ENCODE assay signal across 15 cellular contexts in genomic region chr3:131735544-131735943, GRCh38.
DNase-seq lines count a peak whose midpoint lies in the region; ATAC-seq and TF ChIP-seq lines count a peak whose summit lies in the region.
"Had no signal": no experiment of that assay in that cellular context is flagged by ENCODE, and none has a peak within 500 bp of the region (broad histone marks: within the 10 kb centered on the region; RNA-seq: fewer than 3 reads in every experiment).

No MANE protein-coding gene starts in this region.

- CTCF ChIA-PET in HEK293 (lab: Yijun Ruan, JAX) (no interaction called here), WTC11 (lab: Charles Lee) (no interaction called here)

- no peaks in the 10 kb centered on the region for H3K27me3 Mint-ChIP-seq in WTC11 (ENCODE audit: low read depth)

- H3K36me3 Mint-ChIP-seq in WTC11 = no peaks in the 10 kb centered on the region
- H3K36me3 Mint-ChIP-seq: CD4-positive, alpha-beta memory T cell had no signal

- no peaks in the 10 kb centered on the region for H3K9me3 ChIP-seq in HEK293 (ENCODE audit: control insufficient read depth, insufficient read depth, low read depth, low read length)
- no peaks in the 10 kb centered on the region for H3K9me3 ChIP-seq in smooth muscle cell (replicated peaks; ENCODE audit: low read depth)
- H3K9me3 ChIP-seq: A549, BE2C had no signal

- no peak overlapping the region for H3K27ac Mint-ChIP-seq in WTC11
- H3K27ac Mint-ChIP-seq: CD4-positive, alpha-beta memory T cell had no signal

- ATAC-seq in WTC11 = no peak
- ATAC-seq: A549 had no signal

- peaks cover 13% of the 10 kb centered on the region for H3K4me1 Mint-ChIP-seq in WTC11
- H3K4me1 Mint-ChIP-seq: CD4-positive, alpha-beta memory T cell had no signal

- H3K79me2 ChIP-seq in smooth muscle cell (ENCODE audit: low read depth) = no peaks in the 10 kb centered on the region

- peak overlapping the region; percentile 40 for H3K9ac ChIP-seq in smooth muscle cell (ENCODE audit: low read depth)
- H3K9ac ChIP-seq: KMS-11 had no signal

- H3F3A ChIP-seq in smooth muscle cell (ENCODE audit: low read depth) = peaks cover 5% of the 10 kb centered on the region

- H3K4me3 ChIP-seq in HEK293 (ENCODE audit: low read depth, low read length) (no peak overlapping the region), smooth muscle cell (no peak overlapping the region)
- H3K4me3 ChIP-seq: A549 had no signal

- H2AFZ ChIP-seq in smooth muscle cell (ENCODE audit: low read depth) = no peak overlapping the region

- H3K27ac ChIP-seq in HEK293 (ENCODE audit: extremely low read depth, low read depth, low read length) (no peak overlapping the region), VCaP (peak overlapping the region; percentile 44), smooth muscle cell (ENCODE audit: low read depth) (peak overlapping the region; percentile 83)
- H3K27ac ChIP-seq: A549, C4-2B, HL-60, KMS-11 had no signal

- POLR2A ChIA-PET in HEK293 (lab: Yijun Ruan, JAX) = no interaction called here
- POLR2A ChIA-PET in WTC11 (lab: Charles Lee) = no interaction called here

- no peaks in the 10 kb centered on the region for H3K36me3 ChIP-seq in HEK293 (ENCODE audit: control insufficient read depth in 2 of 2, insufficient read depth in 1 of 2, low read length in 2 of 2)
- no peaks in the 10 kb centered on the region for H3K36me3 ChIP-seq in smooth muscle cell (ENCODE audit: low read depth)
- H3K36me3 ChIP-seq: BE2C had no signal

- H3K4me2 ChIP-seq in smooth muscle cell = peak overlapping the region; percentile 47
- H3K4me2 ChIP-seq: A549, KMS-11 had no signal

- DNase-seq in DMS79 treated with DMSO at 0.1 percent for 48 hours (lab: John Stamatoyannopoulos, UW) (peak; percentile 72), smooth muscle cell (lab: John Stamatoyannopoulos, UW; ENCODE audit: unreplicated experiment) (no peak), WTC11 (ENCODE audit: low spot score) (no peak)
- DNase-seq in activated CD4-positive, CD25-positive, alpha-beta regulatory T cell treated with anti-CD3 and anti-CD28 coated beads, Interleukin-2, amount 50 U/mL, for 72 hours = no peak
- DNase-seq: BE2C; CD4-positive, alpha-beta memory T cell; GOT3; H9; IMR-90 had no signal

- no peaks in the 10 kb centered on the region for H3K27me3 ChIP-seq in smooth muscle cell (ENCODE audit: low read depth)
- H3K27me3 ChIP-seq: BE2C had no signal

- H3K4me1 ChIP-seq in HEK293 (ENCODE audit: control insufficient read depth, insufficient read depth, low read length) (no peaks in the 10 kb centered on the region), smooth muscle cell (ENCODE audit: low read depth) (no peaks in the 10 kb centered on the region)
- H3K4me1 ChIP-seq: A549 had no signal

- H3K4me3 Mint-ChIP-seq in WTC11 = no peak overlapping the region
- H3K4me3 Mint-ChIP-seq: CD4-positive, alpha-beta memory T cell; H9 had no signal

- H4K20me1 ChIP-seq in smooth muscle cell (ENCODE audit: low read depth) = no peaks in the 10 kb centered on the region

- TF ChIP-seq CTCF in HEK293 (tag by site-specific recombination; IDR thresholded peaks at IDR 0.05) (no peak), VCaP (conservative IDR thresholded peaks at IDR 0.05) (no peak), smooth muscle cell (IDR thresholded peaks at IDR 0.05; ENCODE audit: borderline replicate concordance, insufficient read depth, poor library complexity, severe bottlenecking) (no peak), WTC11 (IDR thresholded peaks at IDR 0.05) (no peak)

- H3K9me3 Mint-ChIP-seq in WTC11 = no peaks in the 10 kb centered on the region
- H3K9me3 Mint-ChIP-seq: CD4-positive, alpha-beta memory T cell; H9 had no signal

TF ChIP-seq in HEK293, 187 proteins besides CTCF, POLR2A, EP300 and RAD21:
- no peak for TF ChIP-seq ZSCAN30 (tag by site-specific recombination; IDR thresholded peaks at IDR 0.05)
- no peak for TF ChIP-seq ZNF707 (tag by site-specific recombination; IDR thresholded peaks at IDR 0.05)
- no peak for TF ChIP-seq ZNF239 (tag by site-specific recombination; IDR thresholded peaks at IDR 0.05)
- 0 out of 2 replicates have a peak, but pooled peaks have one; percentile 23 for TF ChIP-seq ZNF544 (tag by site-specific recombination; IDR thresholded peaks at IDR 0.05)
- TF ChIP-seq EGR2 (tag by site-specific recombination; IDR thresholded peaks at IDR 0.05; ENCODE audit: low read depth) = no peak

TF ChIP-seq in WTC11, 78 proteins besides CTCF, POLR2A, EP300 and RAD21:
- no peak for TF ChIP-seq E2F5 (CRISPR knock-in tag; IDR thresholded peaks at IDR 0.05)
- no peak for TF ChIP-seq ETV6 (CRISPR knock-in tag; IDR thresholded peaks at IDR 0.05)
- TF ChIP-seq ZNF416 (CRISPR knock-in tag; IDR thresholded peaks at IDR 0.05) = no peak
- TF ChIP-seq STAT6 (CRISPR knock-in tag; conservative IDR thresholded peaks at IDR 0.05; ENCODE audit: low read depth) = no peak
- no peak for TF ChIP-seq ZNF121 (CRISPR knock-in tag; IDR thresholded peaks at IDR 0.05)
- TF ChIP-seq KAT7 (CRISPR knock-in tag; IDR thresholded peaks at IDR 0.05; ENCODE audit: borderline replicate concordance) = no peak
- no peak for TF ChIP-seq FOXJ3 (CRISPR knock-in tag; IDR thresholded peaks at IDR 0.05; ENCODE audit: borderline replicate concordance)
- no peak for TF ChIP-seq TCF7 (CRISPR knock-in tag; IDR thresholded peaks at IDR 0.05; ENCODE audit: low read depth)
- no peak for TF ChIP-seq HMGXB4 (CRISPR knock-in tag; IDR thresholded peaks at IDR 0.05)
- TF ChIP-seq CREM (CRISPR knock-in tag; IDR thresholded peaks at IDR 0.05) = no peak
- TF ChIP-seq JUN (CRISPR knock-in tag; IDR thresholded peaks at IDR 0.05) = no peak
- TF ChIP-seq RELA (CRISPR knock-in tag; IDR thresholded peaks at IDR 0.05; ENCODE audit: borderline replicate concordance) = no peak
- TF ChIP-seq ZNF671 (CRISPR knock-in tag; IDR thresholded peaks at IDR 0.05) = no peak
- no peak for TF ChIP-seq ZNF425 (CRISPR knock-in tag; conservative IDR thresholded peaks at IDR 0.05)
